In genomic region chr15:100559330-100559729, GRCh38 we compare ENCODE assay signal across 12 cellular contexts. TPM values are rescaled to one million over a fixed set of nuclear protein-coding genes. Genes with fewer than 3 reads are reported as not detected.
DNase-seq lines count a peak whose midpoint lies in the region; ATAC-seq and TF ChIP-seq lines count a peak whose summit lies in the region.
"Had no signal": no experiment of that assay in that cellular context is flagged by ENCODE, and none has a peak within 500 bp of the region (broad histone marks: within the 10 kb centered on the region; RNA-seq: fewer than 3 reads in every experiment).

No MANE protein-coding gene starts in this region.

- intact Hi-C loops in mucosa of descending colon (cut with DNase I, micrococcal nuclease) (no loop called here), A673 (cut with micrococcal nuclease; ENCODE audit: unreplicated experiment) (no loop called here)

- BruUV-seq in A673 (replicated peaks; lab: Mats Ljungman, UMichigan) = no TSS peak

- H3K4me1 ChIP-seq in mucosa of descending colon (ENCODE audit: low read depth) (no peaks in the 10 kb centered on the region), A673 (ENCODE audit: insufficient read depth, low read length, poor library complexity, severe bottlenecking) (no peaks in the 10 kb centered on the region)
- H3K4me1 ChIP-seq: Peyer's patch, thyroid gland had no signal

- POLR2A ChIA-PET in A673 (lab: Charles Lee; ENCODE audit: low non-redundant PET) = no interaction called here

- no peak overlapping the region for H3K27ac ChIP-seq in A673 (ENCODE audit: low read depth, low read length, poor library complexity, severe bottlenecking)
- H3K27ac ChIP-seq: C4-2B, Peyer's patch, thyroid gland had no signal

- DNase-seq in AG08396 (ENCODE audit: low spot score) (peak; percentile 81), LNCaP clone FGC (ENCODE audit: low read depth) (peak; percentile 38), epithelial cell of esophagus (ENCODE audit: low read depth) (peak; percentile 93), mucosa of descending colon (peak in 1 of 3 donors; percentile 36), A673 (ENCODE audit: low spot score) (no peak), NCI-H146 (lab: John Stamatoyannopoulos, UW) (no peak)
- no peak for DNase-seq in activated effector memory CD4-positive, alpha-beta T cell treated with anti-CD3 and anti-CD28 coated beads, Interleukin-2, amount 50 U/mL, for 16 hours
- DNase-seq: NCI-H1930, thyroid gland had no signal

- TF ChIP-seq CTCF in LNCaP clone FGC (IDR thresholded peaks at IDR 0.05; ENCODE audit: control insufficient read depth, extremely low read depth, insufficient read depth) (no peak), epithelial cell of esophagus (IDR thresholded peaks at IDR 0.05; ENCODE audit: insufficient read depth, low read depth, low read length, missing control alignments) (no peak), mucosa of descending colon (IDR thresholded peaks at IDR 0.05) (no peak), A673 (conservative IDR thresholded peaks at IDR 0.05; ENCODE audit: low read depth, low read length) (no peak)

- CTCF ChIA-PET in A673 (lab: Charles Lee) = no interaction called here

- H3K9me3 ChIP-seq in mucosa of descending colon = no peaks in the 10 kb centered on the region
- H3K9me3 ChIP-seq in A673 (ENCODE audit: low read depth, low read length, poor library complexity, severe bottlenecking) = no peaks in the 10 kb centered on the region
- H3K9me3 ChIP-seq: Peyer's patch, thyroid gland had no signal

- ATAC-seq in mucosa of descending colon = peak; percentile 49
- ATAC-seq in HG03354 (IDR thresholded peaks at IDR 0.05; ENCODE audit: poor library complexity, severe bottlenecking, unreplicated experiment) = no peak

- H3K4me3 ChIP-seq in LNCaP clone FGC (ENCODE audit: low read depth, low read length) (no peak overlapping the region), epithelial cell of esophagus (ENCODE audit: low read length) (no peak overlapping the region), mucosa of descending colon (no peak overlapping the region), A673 (ENCODE audit: low read depth, low read length, poor library complexity, severe bottlenecking) (no peak overlapping the region)
- H3K4me3 ChIP-seq: Peyer's patch, thyroid gland had no signal

- H3K27me3 ChIP-seq in A673 (replicated peaks; ENCODE audit: insufficient read depth, low read depth, low read length, poor library complexity) = no peaks in the 10 kb centered on the region
- H3K27me3 ChIP-seq: Peyer's patch, thyroid gland had no signal

- no peaks in the 10 kb centered on the region for H3K36me3 ChIP-seq in mucosa of descending colon (ENCODE audit: low read depth)
- H3K36me3 ChIP-seq in A673 (ENCODE audit: insufficient read depth, low read length, poor library complexity, severe bottlenecking) = no peaks in the 10 kb centered on the region
- H3K36me3 ChIP-seq: Peyer's patch, thyroid gland had no signal

RNA-seq across cellular contexts. Expression of gene CERS3, which starts 30.6 kb away (rescaled TPM):
- total RNA-seq in mucosa of descending colon (under 1 TPM in 1 of 3 donors, not detected in 2; 0.22 TPM), A673 (2021) (not detected in 2 replicates)
- total RNA-seq: Peyer's patch had no signal

RNA-seq across cellular contexts. Expression of gene LINS1, which starts 42.7 kb away (rescaled TPM):
- total RNA-seq in mucosa of descending colon (10 to 100 TPM; 18.6 to 32.0 (median 24.2) TPM), A673 (2021) (16.1 and 17.3 TPM in 2 replicates)

RNA-seq across cellular contexts. Expression of gene ASB7, which starts 43.1 kb away (rescaled TPM):
- total RNA-seq in mucosa of descending colon = 10 to 100 TPM; 20.1 to 23.5 (median 22.2) TPM
- total RNA-seq in A673 (2021) = 14.5 and 15.0 TPM in 2 replicates

Comparison
In these comparisons a context has a peak if more than half of its experiments do, and no peak if none do; other contexts are left out.
1. DNase-seq: peak in AG08396 (single experiment), LNCaP clone FGC (single experiment) and epithelial cell of esophagus (single experiment); none in A673 (single experiment), NCI-H146 (single experiment) and activated effector memory CD4-positive, alpha-beta T cell treated with anti-CD3 and anti-CD28 coated beads, Interleukin-2, amount 50 U/mL, for 16 hours (single experiment).